8 cellular contexts compared by ENCODE assay signal in genomic region chr1:226061793-226062557, GRCh38. TPM values are rescaled to one million over a fixed set of nuclear protein-coding genes. Genes with fewer than 3 reads are reported as not detected.
A peak's percentile ranks its signal among the peaks of the same experiment; 100 is the strongest.
DNase-seq lines count a peak whose midpoint lies in the region; ATAC-seq and TF ChIP-seq lines count a peak whose summit lies in the region.

No MANE protein-coding gene starts in this region.

- H3K27me3 Mint-ChIP-seq in activated T-helper 2 cell treated with anti-CD3 and anti-CD28 coated beads, Interferon-gamma antibody, Interleukin-2, Interleukin-4, amounts not matched to agents 10 μg/mL and 5 μg/mL and 100 μg/mL, durations not matched to agents 14 hours and 24 hours and 36 hours (ENCODE audit: low read depth) = no peaks in the 10 kb centered on the region
- no peaks in the 10 kb centered on the region for H3K27me3 Mint-ChIP-seq in naive B cell

- H3K27ac ChIP-seq in tibial artery = peak overlapping the region; percentile 96 to 99

- no peaks in the 10 kb centered on the region for H3K27me3 ChIP-seq in tibial artery

- no peak for TF ChIP-seq CTCF in tibial artery (IDR thresholded peaks at IDR 0.05)

- H3K9me3 ChIP-seq in tibial artery = no peaks in the 10 kb centered on the region

- H3K4me1 Mint-ChIP-seq in activated T-helper 2 cell treated with anti-CD3 and anti-CD28 coated beads, Interferon-gamma antibody, Interleukin-2, Interleukin-4, amounts not matched to agents 10 μg/mL and 5 μg/mL and 100 μg/mL, durations not matched to agents 14 hours and 24 hours and 36 hours (ENCODE audit: low read depth) = peaks cover 29% of the 10 kb centered on the region
- peaks cover 39 to 50% (median 43%) of the 10 kb centered on the region in 3 donors for H3K4me1 Mint-ChIP-seq in naive B cell

- ATAC-seq in GM19455 (IDR thresholded peaks at IDR 0.05; ENCODE audit: unreplicated experiment) (peak; percentile 56), HG03520 (IDR thresholded peaks at IDR 0.05; ENCODE audit: unreplicated experiment) (peak; percentile 27), naive B cell (ENCODE audit: low read depth in 2 of 2) (peak; percentile 35 to 57)

- no peaks in the 10 kb centered on the region for H3K9me3 Mint-ChIP-seq in activated T-helper 2 cell treated with anti-CD3 and anti-CD28 coated beads, Interferon-gamma antibody, Interleukin-2, Interleukin-4, amounts not matched to agents 10 μg/mL and 5 μg/mL and 100 μg/mL, durations not matched to agents 14 hours and 24 hours and 36 hours
- H3K9me3 Mint-ChIP-seq in naive B cell = no peaks in the 10 kb centered on the region

- peaks cover 8 to 15% (median 13%) of the 10 kb centered on the region in 3 donors for H3K36me3 ChIP-seq in tibial artery

- peaks cover 2 to 34% (median 27%) of the 10 kb centered on the region in 4 donors for H3K4me1 ChIP-seq in tibial artery

- peak overlapping the region; percentile 81 to 88 for H3K4me3 ChIP-seq in tibial artery

- peak overlapping the region; percentile 77 for H3K27ac Mint-ChIP-seq in activated T-helper 2 cell treated with anti-CD3 and anti-CD28 coated beads, Interferon-gamma antibody, Interleukin-2, Interleukin-4, amounts not matched to agents 10 μg/mL and 5 μg/mL and 100 μg/mL, durations not matched to agents 14 hours and 24 hours and 36 hours
- peak overlapping the region; percentile 95 to 99 (median 96) for H3K27ac Mint-ChIP-seq in naive B cell

- H3K4me3 Mint-ChIP-seq in activated T-helper 2 cell treated with anti-CD3 and anti-CD28 coated beads, Interferon-gamma antibody, Interleukin-2, Interleukin-4, amounts not matched to agents 10 μg/mL and 5 μg/mL and 100 μg/mL, durations not matched to agents 14 hours and 24 hours and 36 hours (ENCODE audit: low read depth) = peak overlapping the region; percentile 87
- peak overlapping the region; percentile 94 to 100 (median 99) for H3K4me3 Mint-ChIP-seq in naive B cell

- intact Hi-C loops in activated T-helper 2 cell treated with anti-CD3 and anti-CD28 coated beads, Interferon-gamma antibody, Interleukin-2, Interleukin-4, amounts not matched to agents 10 μg/mL and 5 μg/mL and 100 μg/mL, durations not matched to agents 14 hours and 24 hours and 36 hours (cut with micrococcal nuclease) = loop anchor here (1.0 to 10.0 kb wide), 7 partner anchors 63 to 635 kb away; partner anchors contain the start of genes LBR, LIN9, PARP1 and PYCR2
- intact Hi-C loops in tibial artery (cut with DNase I; ENCODE audit: low total_unique reads) = loop anchor here (2.0 to 10.0 kb wide), 3 partner anchors 49 to 123 kb away; partner anchors contain the start of gene ACBD3

- peaks cover 45% of the 10 kb centered on the region for H3K36me3 Mint-ChIP-seq in activated T-helper 2 cell treated with anti-CD3 and anti-CD28 coated beads, Interferon-gamma antibody, Interleukin-2, Interleukin-4, amounts not matched to agents 10 μg/mL and 5 μg/mL and 100 μg/mL, durations not matched to agents 14 hours and 24 hours and 36 hours (ENCODE audit: low read depth)
- peaks cover 24 to 33% of the 10 kb centered on the region in 2 donors for H3K36me3 Mint-ChIP-seq in naive B cell

- DNase-seq in DMS 273 treated with DMSO at 0.1 percent for 48 hours (lab: John Stamatoyannopoulos, UW) (peak; percentile 63), NCI-H774 (lab: John Stamatoyannopoulos, UW) (peak; percentile 92), fibroblast of peridontal ligament (ENCODE audit: extremely low read depth) (peak; percentile 56), naive B cell (no peak), tibial artery (peak; percentile 73 to 88)
- no peak for DNase-seq in activated T-helper 2 cell treated with anti-CD3 and anti-CD28 coated beads, Interferon-gamma antibody, Interleukin-2, Interleukin-4, amounts not matched to agents 10 μg/mL and 5 μg/mL and 100 μg/mL, durations not matched to agents 14 hours and 24 hours and 36 hours (ENCODE audit: low spot score)

RNA-seq across cellular contexts. Expression of gene H3-3A, which starts 0.5 kb away (rescaled TPM):
- 437 and 443 TPM in 2 replicates for total RNA-seq in activated T-helper 2 cell treated with anti-CD3 and anti-CD28 coated beads, Interferon-gamma antibody, Interleukin-2, Interleukin-4, amounts not matched to agents 10 μg/mL and 5 μg/mL and 100 μg/mL, durations not matched to agents 14 hours and 24 hours and 36 hours
- polyA plus RNA-seq in naive B cell (ENCODE audit: low read depth in 6 of 6) = 1,000 to 10,000 TPM; 1,065 to 1,461 (median 1,242) TPM

Comparison
In these comparisons a context has a peak if more than half of its experiments do, and no peak if none do; other contexts are left out.
1. DNase-seq: peak in DMS 273 treated with DMSO at 0.1 percent for 48 hours (single experiment), NCI-H774 (single experiment), fibroblast of peridontal ligament (single experiment) and tibial artery (2 of 2); none in activated T-helper 2 cell treated with anti-CD3 and anti-CD28 coated beads, Interferon-gamma antibody, Interleukin-2, Interleukin-4, amounts not matched to agents 10 μg/mL and 5 μg/mL and 100 μg/mL, durations not matched to agents 14 hours and 24 hours and 36 hours (single experiment) and naive B cell (single experiment).
2. Peak in every context shown above with its lines, with median percentiles within 50 percentile points of each other: ATAC-seq.